Comparison of ENCODE assay signal across 22 cellular contexts in the genomic region with DNA sequence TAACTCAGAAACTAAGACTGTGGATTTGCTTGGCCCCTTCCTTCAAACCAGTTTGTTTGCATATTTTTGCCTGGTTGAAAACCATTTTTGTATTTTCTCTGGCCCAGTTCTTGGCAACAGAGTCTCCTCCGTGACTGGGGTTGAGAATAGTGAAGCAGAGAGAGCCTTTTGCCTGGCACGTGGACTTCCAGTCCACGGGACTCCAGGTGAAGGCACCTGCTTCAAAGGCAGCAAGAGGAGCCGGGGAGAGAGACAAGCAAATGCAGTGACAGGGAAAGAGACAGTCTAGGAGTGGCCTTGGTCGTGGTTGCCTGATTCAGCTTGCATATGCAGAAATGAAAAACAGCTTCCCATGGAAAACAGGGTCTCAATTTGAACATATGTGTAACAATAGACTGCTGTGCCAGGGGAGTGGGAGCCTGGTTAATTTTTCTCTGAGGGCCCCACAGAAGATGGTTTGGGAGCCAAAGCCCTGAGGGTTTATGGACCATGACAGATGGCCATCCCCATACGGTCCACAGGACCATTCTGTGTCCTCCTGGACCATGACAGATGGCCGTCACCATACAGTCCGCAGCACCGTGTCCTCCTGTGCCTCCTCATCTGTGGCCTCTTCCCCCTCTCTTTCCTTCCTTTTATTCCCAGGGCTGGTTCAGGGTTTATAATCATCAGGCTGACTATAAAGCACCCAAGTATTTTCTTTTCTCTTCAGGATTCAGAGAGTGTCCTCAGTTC.
"Had no signal": no experiment of that assay in that cellular context is flagged by ENCODE, and none has a peak within 500 bp of the region (broad histone marks: within the 10 kb centered on the region; RNA-seq: fewer than 3 reads in every experiment).

No MANE protein-coding gene starts in this region.

- H3K27ac Mint-ChIP-seq: activated CD4-positive, alpha-beta memory T cell treated with anti-CD3 and anti-CD28 coated beads, Interleukin-2, amount 10 ng/mL, durations not matched to agents 7 days and 5 days; T-helper 17 cell; WTC11 had no signal

- H3K36me3 Mint-ChIP-seq: WTC11 had no signal

- ATAC-seq: activated T-cell treated with anti-CD3 and anti-CD28 coated beads, Interleukin-2, amount 50 U/mL, for 4 hours; heart left ventricle; left cardiac atrium; lower lobe of right lung; right cardiac atrium; T-helper 17 cell; WTC11 had no signal

- H3K27ac ChIP-seq: cardiac muscle cell, coronary artery, heart left ventricle, lower lobe of right lung, tibial nerve, vagina had no signal

- H3K27me3 Mint-ChIP-seq: activated CD4-positive, alpha-beta memory T cell treated with anti-CD3 and anti-CD28 coated beads, Interleukin-2, amount 10 ng/mL, durations not matched to agents 7 days and 5 days had no signal

- H3K36me3 ChIP-seq: cardiac muscle cell, heart left ventricle, lower lobe of right lung, tibial nerve, vagina had no signal

- H3K27me3 ChIP-seq: cardiac muscle cell, heart left ventricle, tibial nerve, vagina had no signal

- H3K9me3 Mint-ChIP-seq: activated CD4-positive, alpha-beta memory T cell treated with anti-CD3 and anti-CD28 coated beads, Interleukin-2, amount 10 ng/mL, durations not matched to agents 7 days and 5 days; WTC11 had no signal

- H3K4me1 Mint-ChIP-seq: T-helper 17 cell had no signal

- H3K4me3 ChIP-seq: cardiac muscle cell, coronary artery, heart left ventricle, lower lobe of right lung, tibial nerve, vagina had no signal

- H3K4me3 Mint-ChIP-seq: activated CD4-positive, alpha-beta memory T cell treated with anti-CD3 and anti-CD28 coated beads, Interleukin-2, amount 10 ng/mL, durations not matched to agents 7 days and 5 days; activated T-cell treated with anti-CD3 and anti-CD28 coated beads, Interleukin-2, amount 50 U/mL, for 4 hours; T-helper 17 cell; WTC11 had no signal

- H3K9me3 ChIP-seq: heart left ventricle, lower lobe of right lung, tibial nerve, vagina had no signal

- FAIRE-seq: small intestine had no signal

- DNase-seq: activated CD4-positive, alpha-beta memory T cell treated with anti-CD3 and anti-CD28 coated beads, Interleukin-2, amount 10 ng/mL, durations not matched to agents 7 days and 5 days; activated CD4-positive, alpha-beta T cell treated with anti-CD3 and anti-CD28 coated beads for 4 hours; activated effector memory CD4-positive, alpha-beta T cell treated with Interleukin-2 at 50 U/mL for 16 hours; activated naive CD4-positive, alpha-beta T cell treated with anti-CD3 and anti-CD28 coated beads, Interleukin-2, amount 50 U/mL, for 16 hours; activated T-cell treated with anti-CD3 and anti-CD28 coated beads, Interleukin-2, amount 50 U/mL, for 4 hours; effector CD4-positive, alpha-beta T cell; foreskin melanocyte; heart left ventricle; left cardiac atrium; lower lobe of right lung; midbrain; right cardiac atrium; small intestine; stimulated activated CD4-positive, alpha-beta T cell treated with anti-CD3 and anti-CD28 coated beads, Interleukin-4, amount 100 ng/mL, for 4 hours; stimulated activated CD8-positive, alpha-beta memory T cell treated with anti-CD3 and anti-CD28 coated beads, Interleukin-4, amount 100 ng/mL, for 48 hours; stimulated activated naive CD4-positive, alpha-beta T cell treated with Interleukin-2 at 50 U/mL for 16 hours; T-helper 17 cell had no signal
